27 cellular contexts compared by ENCODE assay signal in the genomic region with DNA sequence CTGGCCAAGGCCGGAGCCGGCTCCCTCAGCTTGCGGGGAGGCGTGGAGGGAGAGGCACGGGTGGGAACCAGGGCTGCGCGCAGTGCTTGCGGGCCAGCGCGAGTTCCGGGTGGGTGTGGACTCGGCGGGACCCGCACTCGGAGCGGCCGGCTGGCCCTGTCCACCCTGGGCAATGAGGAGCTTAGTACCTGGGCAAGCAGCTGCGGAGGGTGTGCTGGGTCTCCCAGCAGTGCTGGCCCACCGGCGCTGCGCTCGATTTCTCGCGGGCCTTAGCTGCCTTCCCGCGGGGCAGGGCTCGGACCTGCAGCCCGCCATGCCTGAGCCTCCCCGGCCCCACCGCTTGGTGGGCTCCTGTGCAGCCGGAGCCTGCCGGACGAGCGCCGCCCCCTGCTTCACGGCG.
"Had no signal": no experiment of that assay in that cellular context is flagged by ENCODE, and none has a peak within 500 bp of the region (broad histone marks: within the 10 kb centered on the region; RNA-seq: fewer than 3 reads in every experiment).

No MANE protein-coding gene starts in this region.

- FAIRE-seq: astrocyte, bronchial epithelial cell, frontal cortex had no signal

- H3K27ac ChIP-seq: brain microvascular endothelial cell, coronary artery, dorsolateral prefrontal cortex, WERI-Rb-1 had no signal

- H3K36me3 ChIP-seq: brain microvascular endothelial cell, WERI-Rb-1 had no signal

- H3K27me3 ChIP-seq: brain microvascular endothelial cell had no signal

- DNase-seq: activated B cell treated with CpG ODN at 0.5 μM for 24 hours; activated CD4-positive, alpha-beta T cell treated with anti-CD3 and anti-CD28 coated beads for 48 hours; activated CD4-positive, alpha-beta T cell treated with anti-CD3 and anti-CD28 coated beads, Interleukin-2, amount 50 U/mL, for 1 hour; activated CD4-positive, alpha-beta T cell treated with anti-CD3 and anti-CD28 coated beads, Interleukin-2, amount 50 U/mL, for 48 hours; activated CD8-positive, alpha-beta memory T cell treated with anti-CD3 and anti-CD28 coated beads for 24 hours; activated CD8-positive, alpha-beta T cell treated with anti-CD3 and anti-CD28 coated beads for 36 hours; activated effector memory CD4-positive, alpha-beta T cell treated with anti-CD3 and anti-CD28 coated beads, Interleukin-2, amount 50 U/mL, for 16 hours; activated naive CD4-positive, alpha-beta T cell treated with anti-CD3 and anti-CD28 coated beads, Interleukin-2, amount 50 U/mL, for 16 hours; activated naive CD4-positive, alpha-beta T cell treated with Interleukin-2 at 50 U/mL for 16 hours; activated T-cell treated with anti-CD3 and anti-CD28 coated beads, Interleukin-2, amount 50 U/mL, for 1 hour; activated T-cell treated with anti-CD3 and anti-CD28 coated beads, Interleukin-2, amount 50 U/mL, for 48 hours; amniotic stem cell; anterior cingulate cortex; brain microvascular endothelial cell; dorsolateral prefrontal cortex; effector memory CD4-positive, alpha-beta T cell; endodermal cell; foreskin fibroblast; T-helper 17 cell; T1000; WERI-Rb-1 had no signal

- H3K4me3 ChIP-seq: coronary artery, dorsolateral prefrontal cortex had no signal

- ATAC-seq: activated CD4-positive, CD25-positive, alpha-beta regulatory T cell treated with anti-CD3 and anti-CD28 coated beads, Interleukin-2, amount 50 U/mL, for 24 hours; activated CD8-positive, alpha-beta T cell treated with anti-CD3 and anti-CD28 coated beads for 36 hours; esophagus mucosa; T-helper 17 cell had no signal
